Comparison of ENCODE assay signal across 24 cellular contexts in genomic region chr9:101706929-101707328, GRCh38. TPM values are rescaled to one million over a fixed set of nuclear protein-coding genes. Genes with fewer than 3 reads are reported as not detected.
"Had no signal": no experiment of that assay in that cellular context is flagged by ENCODE, and none has a peak within 500 bp of the region (broad histone marks: within the 10 kb centered on the region; RNA-seq: fewer than 3 reads in every experiment).

No MANE protein-coding gene starts in this region.

- H3K4me1 ChIP-seq: SJSA1 had no signal

- H3K4me1 Mint-ChIP-seq: central memory CD8-positive, alpha-beta T cell had no signal

- H3K27ac Mint-ChIP-seq: activated B cell treated with CpG ODN at 0.5 μM for 24 hours; activated CD4-positive, alpha-beta memory T cell treated with anti-CD3 and anti-CD28 coated beads for 36 hours; activated CD4-positive, alpha-beta T cell treated with anti-CD3 and anti-CD28 coated beads, Interleukin-2, amount 10 ng/mL, durations not matched to agents 24 days and 14 days; activated naive CD4-positive, alpha-beta T cell treated with anti-CD3 and anti-CD28 coated beads for 36 hours; activated naive CD8-positive, alpha-beta T cell; brain; T-cell had no signal

- DNase-seq: activated B cell treated with CpG ODN at 0.5 μM for 24 hours; activated CD4-positive, alpha-beta memory T cell treated with anti-CD3 and anti-CD28 coated beads for 36 hours; activated CD4-positive, alpha-beta T cell treated with anti-CD3 and anti-CD28 coated beads for 1 hour; activated CD4-positive, alpha-beta T cell treated with anti-CD3 and anti-CD28 coated beads, Interleukin-2, amount 10 ng/mL, durations not matched to agents 24 days and 14 days; activated CD8-positive, alpha-beta memory T cell treated with anti-CD3 and anti-CD28 coated beads for 24 hours; activated effector memory CD4-positive, alpha-beta T cell treated with anti-CD3 and anti-CD28 coated beads, Interleukin-2, amount 50 U/mL, for 16 hours; activated naive CD4-positive, alpha-beta T cell treated with anti-CD3 and anti-CD28 coated beads for 36 hours; activated T-cell treated with anti-CD3 and anti-CD28 coated beads, Interleukin-2, amount 50 U/mL, for 4 hours; amygdala; Karpas-422; NCI-H1048; NCI-H187; NCI-H2171; NCI-H2227 treated with DMSO at 0.1 percent for 48 hours; NCI-H524 treated with DMSO at 0.1 percent for 48 hours; PC-3; T-cell; T-helper 2 cell; T1000 had no signal

- H3K4me3 ChIP-seq: SJSA1 had no signal

- ATAC-seq: activated T-cell treated with anti-CD3 and anti-CD28 coated beads, Interleukin-2, amount 50 U/mL, for 4 hours; PC-3; T-cell had no signal

- H3K9me3 ChIP-seq: SJSA1 had no signal

- H3K4me3 Mint-ChIP-seq: activated B cell treated with CpG ODN at 0.5 μM for 24 hours; activated CD4-positive, alpha-beta memory T cell treated with anti-CD3 and anti-CD28 coated beads for 36 hours; activated CD4-positive, alpha-beta T cell treated with anti-CD3 and anti-CD28 coated beads, Interleukin-2, amount 10 ng/mL, durations not matched to agents 24 days and 14 days; activated naive CD4-positive, alpha-beta T cell treated with anti-CD3 and anti-CD28 coated beads for 36 hours; activated naive CD8-positive, alpha-beta T cell; activated T-cell treated with anti-CD3 and anti-CD28 coated beads, Interleukin-2, amount 50 U/mL, for 4 hours; central memory CD8-positive, alpha-beta T cell; T-cell had no signal

- H3K36me3 Mint-ChIP-seq: activated CD4-positive, alpha-beta memory T cell treated with anti-CD3 and anti-CD28 coated beads for 36 hours; activated naive CD8-positive, alpha-beta T cell; brain; T-cell had no signal

- H3K9me3 Mint-ChIP-seq: activated B cell treated with CpG ODN at 0.5 μM for 24 hours; activated CD4-positive, alpha-beta memory T cell treated with anti-CD3 and anti-CD28 coated beads for 36 hours; activated CD4-positive, alpha-beta T cell treated with anti-CD3 and anti-CD28 coated beads, Interleukin-2, amount 10 ng/mL, durations not matched to agents 24 days and 14 days; activated naive CD4-positive, alpha-beta T cell treated with anti-CD3 and anti-CD28 coated beads for 36 hours; activated T-cell treated with anti-CD3 and anti-CD28 coated beads, Interleukin-2, amount 50 U/mL, for 4 hours; brain; central memory CD8-positive, alpha-beta T cell had no signal

- H3K27ac ChIP-seq: SJSA1 had no signal

- H3K36me3 ChIP-seq: SJSA1 had no signal

RNA-seq across cellular contexts. Expression of gene GRIN3A, which starts 31.5 kb away (rescaled TPM):
- total RNA-seq: activated B cell treated with CpG ODN at 0.5 μM for 24 hours; activated CD4-positive, alpha-beta memory T cell treated with anti-CD3 and anti-CD28 coated beads for 36 hours; activated CD4-positive, alpha-beta T cell treated with anti-CD3 and anti-CD28 coated beads, Interleukin-2, amount 10 ng/mL, durations not matched to agents 24 days and 14 days; activated naive CD4-positive, alpha-beta T cell treated with anti-CD3 and anti-CD28 coated beads for 36 hours; activated T-cell treated with anti-CD3 and anti-CD28 coated beads, Interleukin-2, amount 50 U/mL, for 4 hours; astrocyte; PC-3; SJSA1 had no signal
